In the genomic region with DNA sequence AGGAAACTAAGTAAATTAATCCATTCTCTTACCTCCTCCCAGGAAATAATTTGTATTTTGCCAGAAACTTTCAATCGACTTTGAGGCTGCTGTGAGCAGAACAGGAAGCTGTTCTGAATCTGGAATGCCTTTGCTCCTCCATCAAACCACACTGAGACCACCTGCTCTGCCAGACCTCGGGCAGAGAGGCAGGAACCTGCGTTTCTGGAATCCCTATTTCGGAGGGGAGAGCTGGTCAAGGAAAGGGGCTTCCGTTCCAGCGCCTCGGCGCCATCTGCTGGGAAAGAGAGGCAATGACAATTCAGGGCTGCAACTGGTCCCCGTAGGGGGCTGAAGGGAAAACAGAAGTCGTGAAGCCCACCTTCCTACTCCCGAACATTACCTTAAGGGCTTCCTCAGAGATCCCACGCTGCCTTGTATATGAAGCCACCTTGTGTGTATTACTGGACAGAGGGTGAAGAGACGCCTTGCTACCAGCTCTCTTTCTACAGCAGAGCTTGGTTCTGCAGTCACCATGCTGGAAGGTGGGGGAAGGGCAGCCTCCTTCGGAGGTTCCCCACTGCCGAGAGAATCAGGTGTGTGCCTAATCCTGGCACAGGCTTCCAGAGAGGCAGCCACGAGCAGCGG, we compare ENCODE assay signal across 8 cellular contexts. TPM values are rescaled to one million over a fixed set of nuclear protein-coding genes. Genes with fewer than 3 reads are reported as not detected.
A peak's percentile ranks its signal among the peaks of the same experiment; 100 is the strongest.
DNase-seq lines count a peak whose midpoint lies in the region; ATAC-seq, FAIRE-seq and TF ChIP-seq lines count a peak whose summit lies in the region.

No MANE protein-coding gene starts in this region.

- H2BK15ac ChIP-seq in H1 (ENCODE audit: low read length): no peak overlapping the region
- H2BK15ac ChIP-seq in mesenchymal stem cell (ENCODE audit: low read depth, poor library complexity, severe bottlenecking): no peak overlapping the region

- no peak overlapping the region for H3K56ac ChIP-seq in H1 (replicated peaks; ENCODE audit: insufficient read length, low read depth, low read length)

- no peaks in the 10 kb centered on the region for H3K36me3 ChIP-seq in H1 (ENCODE audit: control insufficient read depth in 2 of 4, insufficient read depth in 4 of 4, low read length in 3 of 4)
- H3K36me3 ChIP-seq in mesenchymal stem cell (ENCODE audit: control insufficient read depth in 1 of 2, insufficient read depth in 2 of 2, low read depth in 1 of 2, low read length in 2 of 2): no peaks in the 10 kb centered on the region

- no peaks in the 10 kb centered on the region for H3K36me3 Mint-ChIP-seq in activated CD8-positive, alpha-beta T cell treated with anti-CD3 and anti-CD28 coated beads for 36 hours (ENCODE audit: low read depth)

- H3K27me3 ChIP-seq in H1 (replicated peaks in 1 of 4; ENCODE audit: control insufficient read depth in 3 of 4, extremely low read depth in 1 of 4, insufficient read depth in 3 of 4, low read length in 3 of 4) (no peaks in the 10 kb centered on the region), mesenchymal stem cell (ENCODE audit: control insufficient read depth in 1 of 2, insufficient read depth in 1 of 2, low read length in 2 of 2) (peaks cover 23 to 31% of the 10 kb centered on the region in 2 experiments)

- TF ChIP-seq CTCF in activated CD8-positive, alpha-beta T cell treated with anti-CD3 and anti-CD28 coated beads for 36 hours (IDR thresholded peaks at IDR 0.05): peak; percentile 95
- TF ChIP-seq CTCF in H1 (IDR thresholded peaks at IDR 0.05; ENCODE audit: control extremely low read depth in 1 of 3, insufficient read depth in 1 of 3, low read depth in 1 of 3, low read length in 3 of 3): peak; percentile 81 to 92 (median 89)

- H2AK5ac ChIP-seq in H1 (ENCODE audit: low read depth, low read length) (no peak overlapping the region), mesenchymal stem cell (ENCODE audit: low read length, severe bottlenecking) (no peak overlapping the region)

- peak; percentile 58 for FAIRE-seq in H1 (lab: Jason Lieb, UNC)

- intact Hi-C loops in activated CD8-positive, alpha-beta T cell treated with anti-CD3 and anti-CD28 coated beads for 36 hours (cut with micrococcal nuclease): loop anchor here (2.0 kb wide), 1 partner anchor 79 kb away; no protein-coding TSS in a partner anchor

- H3K4me2 ChIP-seq in H1 (ENCODE audit: insufficient read depth in 1 of 2, low read depth in 2 of 2, low read length in 2 of 2) (peak overlapping the region; percentile 34 to 98), mesenchymal stem cell (ENCODE audit: low read length, poor library complexity, severe bottlenecking) (peak overlapping the region; percentile 75)

- H3K4me3 Mint-ChIP-seq in activated CD8-positive, alpha-beta T cell treated with anti-CD3 and anti-CD28 coated beads for 36 hours: peak overlapping the region; percentile 58

- H3K79me1 ChIP-seq in H1 (ENCODE audit: low read depth, low read length) (no peaks in the 10 kb centered on the region), mesenchymal stem cell (replicated peaks; ENCODE audit: low read length, poor library complexity, severe bottlenecking) (no peaks in the 10 kb centered on the region)

- CTCF ChIA-PET in activated CD8-positive, alpha-beta T cell treated with anti-CD3 and anti-CD28 coated beads for 36 hours (lab: Charles Lee): interaction anchor here (0.8 to 1.6 kb wide), 33 partner anchors 9 to 432 kb away, joined by 3 to 74 read pairs (median 6); no protein-coding TSS in a partner anchor
- CTCF ChIA-PET in H1 (lab: Charles Lee; ENCODE audit: partially characterized antibody): interaction anchor here (0.6 to 4.0 kb wide), 42 partner anchors 8 to 676 kb away, joined by 3 to 39 read pairs (median 4); partner anchors contain the start of gene ZNF467

- H4K8ac ChIP-seq in H1 (ENCODE audit: extremely low read depth, insufficient read depth, low read length) (no peak overlapping the region), mesenchymal stem cell (ENCODE audit: low read length) (no peak overlapping the region)

- H3K4me1 Mint-ChIP-seq in activated CD8-positive, alpha-beta T cell treated with anti-CD3 and anti-CD28 coated beads for 36 hours (ENCODE audit: low read depth): peaks cover 11% of the 10 kb centered on the region

- peak overlapping the region; percentile 82; the same call in 1 of the 2 replicates for H2BK20ac ChIP-seq in H1 (ENCODE audit: low read length)

- no peaks in the 10 kb centered on the region for H4K20me1 ChIP-seq in H1 (replicated peaks in 1 of 2; ENCODE audit: control insufficient read depth in 1 of 2, insufficient read depth in 2 of 2, low read length in 2 of 2)

- H3K9me3 ChIP-seq in H1 (ENCODE audit: insufficient read depth in 2 of 2, low read depth in 1 of 2, low read length in 1 of 2) (no peaks in the 10 kb centered on the region), mesenchymal stem cell (ENCODE audit: control insufficient read depth, low read length) (no peaks in the 10 kb centered on the region)

- H3K14ac ChIP-seq in H1 (ENCODE audit: insufficient read length): no peak overlapping the region
- no peak overlapping the region for H3K14ac ChIP-seq in mesenchymal stem cell (ENCODE audit: low read length in 2 of 2)

- H3K27ac Mint-ChIP-seq in activated CD8-positive, alpha-beta T cell treated with anti-CD3 and anti-CD28 coated beads for 36 hours: no peak overlapping the region

- TF ChIP-seq EP300 in H1 (IDR thresholded peaks at IDR 0.05; ENCODE audit: borderline replicate concordance in 1 of 2, low read depth in 2 of 2, low read length in 2 of 2): no peak

- H3K23ac ChIP-seq in H1 (ENCODE audit: insufficient read length): no peak overlapping the region
- no peak overlapping the region for H3K23ac ChIP-seq in mesenchymal stem cell (ENCODE audit: low read length in 2 of 2)

- no peaks in the 10 kb centered on the region; the same call in 1 of the 2 replicates for H3K23me2 ChIP-seq in H1 (ENCODE audit: low read depth, low read length)

- H3K4me1 ChIP-seq in H1 (replicated peaks in 1 of 4; ENCODE audit: control insufficient read depth in 3 of 4, insufficient read depth in 4 of 4, low read length in 3 of 4): peaks cover 0 to 4% (median 1%) of the 10 kb centered on the region in 4 experiments; a peak in 2 of 7 replicates
- peaks cover 8% of the 10 kb centered on the region for H3K4me1 ChIP-seq in mesenchymal stem cell (ENCODE audit: control insufficient read depth, insufficient read depth, low read depth, low read length)

- H3K4ac ChIP-seq in H1 (replicated peaks; ENCODE audit: insufficient read length, low read depth, low read length): no peak overlapping the region
- H3K4ac ChIP-seq in mesenchymal stem cell (ENCODE audit: low read depth in 1 of 2, low read length in 2 of 2): no peak overlapping the region

- H4K91ac ChIP-seq in H1 (replicated peaks; ENCODE audit: insufficient read length, low read length) (no peak overlapping the region), mesenchymal stem cell (ENCODE audit: low read length) (no peak overlapping the region)

- no peaks in the 10 kb centered on the region for H3K79me2 ChIP-seq in H1 (ENCODE audit: control insufficient read depth in 1 of 2, insufficient read depth in 2 of 2, low read length in 2 of 2)

- H3K4me3 ChIP-seq in H1 (ENCODE audit: extremely low read depth in 1 of 4, insufficient read depth in 2 of 4, low read depth in 3 of 4, low read length in 4 of 4) (peak overlapping the region; percentile 37 to 65 (median 58); a peak in 7 of 8 replicates), mesenchymal stem cell (ENCODE audit: insufficient read depth in 1 of 2, low read depth in 1 of 2, low read length in 2 of 2) (peak overlapping the region in 1 of 2 experiments; percentile 63)

- no peak overlapping the region for H2BK12ac ChIP-seq in H1 (ENCODE audit: low read depth, low read length)
- H2BK12ac ChIP-seq in mesenchymal stem cell (ENCODE audit: low read length in 2 of 2): no peak overlapping the region

- TF ChIP-seq RAD21 in H1 (IDR thresholded peaks at IDR 0.05 in 1 of 2, conservative IDR thresholded peaks at IDR 0.05 in 1 of 2; ENCODE audit: low read depth in 2 of 2, low read length in 2 of 2): peak; percentile 82 to 87

- POLR2A ChIA-PET in activated CD8-positive, alpha-beta T cell treated with anti-CD3 and anti-CD28 coated beads for 36 hours (lab: Charles Lee): no interaction called here
- POLR2A ChIA-PET in H1 (lab: Charles Lee; ENCODE audit: partially characterized antibody): interaction anchor here (0.7 to 1.0 kb wide), 6 partner anchors 10 to 79 kb away, joined by 3 to 4 read pairs (median 3); no protein-coding TSS in a partner anchor

- peaks cover 35% of the 10 kb centered on the region for H3K27me3 Mint-ChIP-seq in activated CD8-positive, alpha-beta T cell treated with anti-CD3 and anti-CD28 coated beads for 36 hours

- peak overlapping the region; percentile 100 for H2AFZ ChIP-seq in H1 (ENCODE audit: low read length)
- H2AFZ ChIP-seq in mesenchymal stem cell (ENCODE audit: low read depth, low read length): no peak overlapping the region

- H3K9me3 Mint-ChIP-seq in activated CD8-positive, alpha-beta T cell treated with anti-CD3 and anti-CD28 coated beads for 36 hours: no peaks in the 10 kb centered on the region

- H3K18ac ChIP-seq in H1 (ENCODE audit: extremely low read depth, low read length): peak overlapping the region; percentile 84; the same call in 1 of the 2 replicates
- no peak overlapping the region for H3K18ac ChIP-seq in mesenchymal stem cell (ENCODE audit: low read depth in 1 of 2, low read length in 2 of 2)

- TF ChIP-seq POLR2A in H1 (IDR thresholded peaks at IDR 0.05; ENCODE audit: control extremely low read depth in 1 of 2, low read depth in 2 of 2, low read length in 2 of 2): no peak

- no peak overlapping the region; a peak in 1 of 7 replicates for H3K9ac ChIP-seq in H1 (replicated peaks in 1 of 4; ENCODE audit: extremely low read depth in 1 of 4, low read depth in 3 of 4, low read length in 3 of 4)
- peak overlapping the region; percentile 54 for H3K9ac ChIP-seq in mesenchymal stem cell (ENCODE audit: low read length)

- WGBS in H1 (ENCODE audit: extremely low coverage in 1 of 2, insufficient coverage in 1 of 2, insufficient read length in 1 of 2, insufficient replicate concordance in 2 of 2, low coverage in 1 of 2, low lambda C conversion rate in 2 of 2, missing lambda C conversion rate in 1 of 2), 2 experiments: 5% methylated on average over 16 of the region's 17 CpGs; no CpG with 5 or more reads in 1 of the 2 experiments
- WGBS in mesenchymal stem cell: 5% methylated on average over 10 of the region's 17 CpGs

- H3K27ac ChIP-seq in H1 (ENCODE audit: low read depth, low read length) (no peak overlapping the region), mesenchymal stem cell (ENCODE audit: low read length, poor library complexity, severe bottlenecking) (no peak overlapping the region)

- DNase-seq in activated gamma-delta T cell treated with Interleukin-2 at 50 U/mL for 16 hours: peak; percentile 56
- no peak for DNase-seq in activated gamma-delta T cell (lab: John Stamatoyannopoulos, UW)
- DNase-seq in NCI-H69 (lab: John Stamatoyannopoulos, UW): peak; percentile 87
- peak; percentile 73 for DNase-seq in activated CD8-positive, alpha-beta T cell treated with anti-CD3 and anti-CD28 coated beads for 36 hours
- DNase-seq in H1 (ENCODE audit: low read depth in 1 of 2, low spot score in 2 of 2): peak; percentile 57 to 93
- peak; percentile 69 for DNase-seq in mesenchymal stem cell
- peak; percentile 39 for DNase-seq in stimulated activated CD8-positive, alpha-beta memory T cell treated with anti-CD3 and anti-CD28 coated beads, Interleukin-12 subunit alpha, Interleukin-12 subunit beta, amount 100 ng/mL, for 1 hour (ENCODE audit: low read depth)

- ATAC-seq in HG03354 (IDR thresholded peaks at IDR 0.05; ENCODE audit: poor library complexity, severe bottlenecking, unreplicated experiment): peak; percentile 85
- peak; percentile 91 for ATAC-seq in activated CD8-positive, alpha-beta T cell treated with anti-CD3 and anti-CD28 coated beads for 36 hours

- H2BK120ac ChIP-seq in H1 (replicated peaks; ENCODE audit: low read depth, low read length) (no peak overlapping the region), mesenchymal stem cell (ENCODE audit: low read depth, low read length) (no peak overlapping the region)

- H4K5ac ChIP-seq in H1 (ENCODE audit: insufficient read length, low read depth, low read length): no peak overlapping the region

- no peak overlapping the region for H2BK5ac ChIP-seq in H1 (ENCODE audit: low read depth, low read length)
- H2BK5ac ChIP-seq in mesenchymal stem cell (ENCODE audit: low read depth, low read length, poor library complexity, severe bottlenecking): no peak overlapping the region

RNA-seq across cellular contexts. Expression of gene ZNF467, which starts 31.2 kb away (rescaled TPM):
- under 1 TPM in 1 of 2 experiments, not detected in 1; 0.09 TPM for total RNA-seq in activated CD8-positive, alpha-beta T cell treated with anti-CD3 and anti-CD28 coated beads for 36 hours
- total RNA-seq in H1 (2021; fragmentation: NEBNext Ultra II Directional; extraction: Animal tissue kit (Norgen Biotek cat#: 25700)): 0.40 and 0.50 TPM in 2 replicates
- polyA plus RNA-seq in H1 (2011; rRNA removed): 0.51 and 0.89 TPM in 2 replicates
- 0.44 TPM for polyA plus RNA-seq in H1 (2011; cell fraction: cytosol; rRNA removed)
- 1.7 TPM for polyA plus RNA-seq in H1 (2011; cell fraction: nucleus; rRNA removed)
- 0.36 to 0.89 TPM (median 0.75 TPM) in 4 replicates for polyA plus RNA-seq in H1 (2012, experiment 1 of 2)
- polyA plus RNA-seq in H1 (2012, experiment 2 of 2): 0.35 TPM
- polyA plus RNA-seq in H1 (2013, experiment 1 of 2): 0.20 TPM
- 0.13 TPM for polyA plus RNA-seq in H1 (2013, experiment 2 of 2)
- polyA minus RNA-seq in H1 (2011; rRNA and poly(A)+ RNA removed): 0.05 and 0.13 TPM in 2 replicates
- not detected for polyA minus RNA-seq in H1 (2011; cell fraction: cytosol; rRNA and poly(A)+ RNA removed)
- 0.70 TPM for polyA minus RNA-seq in H1 (2011; cell fraction: nucleus; rRNA and poly(A)+ RNA removed)
- polyA plus RNA-seq in mesenchymal stem cell (2013, experiment 1 of 2): 14.4 TPM
- polyA plus RNA-seq in mesenchymal stem cell (2013, experiment 2 of 2): 14.5 TPM
